8 cellular contexts compared by ENCODE assay signal in genomic region chr7:5423272-5423843, GRCh38. TPM values are rescaled to one million over a fixed set of nuclear protein-coding genes. Genes with fewer than 3 reads are reported as not detected.
DNase-seq lines count a peak whose midpoint lies in the region; ATAC-seq and TF ChIP-seq lines count a peak whose summit lies in the region.

A gene with protein sequence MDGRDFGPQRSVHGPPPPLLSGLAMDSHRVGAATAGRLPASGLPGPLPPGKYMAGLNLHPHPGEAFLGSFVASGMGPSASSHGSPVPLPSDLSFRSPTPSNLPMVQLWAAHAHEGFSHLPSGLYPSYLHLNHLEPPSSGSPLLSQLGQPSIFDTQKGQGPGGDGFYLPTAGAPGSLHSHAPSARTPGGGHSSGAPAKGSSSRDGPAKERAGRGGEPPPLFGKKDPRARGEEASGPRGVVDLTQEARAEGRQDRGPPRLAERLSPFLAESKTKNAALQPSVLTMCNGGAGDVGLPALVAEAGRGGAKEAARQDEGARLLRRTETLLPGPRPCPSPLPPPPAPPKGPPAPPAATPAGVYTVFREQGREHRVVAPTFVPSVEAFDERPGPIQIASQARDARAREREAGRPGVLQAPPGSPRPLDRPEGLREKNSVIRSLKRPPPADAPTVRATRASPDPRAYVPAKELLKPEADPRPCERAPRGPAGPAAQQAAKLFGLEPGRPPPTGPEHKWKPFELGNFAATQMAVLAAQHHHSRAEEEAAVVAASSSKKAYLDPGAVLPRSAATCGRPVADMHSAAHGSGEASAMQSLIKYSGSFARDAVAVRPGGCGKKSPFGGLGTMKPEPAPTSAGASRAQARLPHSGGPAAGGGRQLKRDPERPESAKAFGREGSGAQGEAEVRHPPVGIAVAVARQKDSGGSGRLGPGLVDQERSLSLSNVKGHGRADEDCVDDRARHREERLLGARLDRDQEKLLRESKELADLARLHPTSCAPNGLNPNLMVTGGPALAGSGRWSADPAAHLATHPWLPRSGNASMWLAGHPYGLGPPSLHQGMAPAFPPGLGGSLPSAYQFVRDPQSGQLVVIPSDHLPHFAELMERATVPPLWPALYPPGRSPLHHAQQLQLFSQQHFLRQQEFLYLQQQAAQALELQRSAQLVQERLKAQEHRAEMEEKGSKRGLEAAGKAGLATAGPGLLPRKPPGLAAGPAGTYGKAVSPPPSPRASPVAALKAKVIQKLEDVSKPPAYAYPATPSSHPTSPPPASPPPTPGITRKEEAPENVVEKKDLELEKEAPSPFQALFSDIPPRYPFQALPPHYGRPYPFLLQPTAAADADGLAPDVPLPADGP (N-terminal part only) (minus strand): TSS chr7:5423834. CDS start chr7:5421246, 2,588 bp downstream.

- DNase-seq in GM12865 (ENCODE audit: low read depth) = no peak
- no peak for DNase-seq in PC-9
- DNase-seq in cerebellum (ENCODE audit: low spot score) = no peak
- DNase-seq in right lobe of liver = peak; percentile 55 to 67 (median 62)
- no peak for DNase-seq in AML-193 (lab: John Stamatoyannopoulos, UW)
- DNase-seq in stimulated activated naive CD4-positive, alpha-beta T cell treated with Interleukin-2 at 50 U/mL for 16 hours (lab: John Stamatoyannopoulos, UW) = no peak
- DNase-seq in activated effector memory CD4-positive, alpha-beta T cell treated with Interleukin-2 at 50 U/mL for 16 hours = no peak

- intact Hi-C loops in PC-9 (cut with micrococcal nuclease; ENCODE audit: unreplicated experiment) = no loop called here
- intact Hi-C loops in right lobe of liver (cut with DNase I) = no loop called here

- TF ChIP-seq POLR2A in right lobe of liver (IDR thresholded peaks at IDR 0.05) = peak; percentile 34

- whole genome bisulfite sequencing in right lobe of liver (ENCODE audit: insufficient coverage, low coverage, low lambda C conversion rate, missing lambda C conversion rate) = 1% methylated on average over 26 of the region's 61 CpGs

- H3K4me3 ChIP-seq in GM12865 (ENCODE audit: low read depth, low read length) (peak within 1 kb of the TSS; percentile 38), PC-9 (peak within 1 kb of the TSS; percentile 96), right lobe of liver (peak within 1 kb of the TSS; percentile 83 to 92 (median 91)), subcutaneous abdominal adipose tissue (ENCODE audit: low read depth in 1 of 5, low read length in 5 of 5) (peak within 1 kb of the TSS; percentile 92 to 97 (median 94))

- no peaks in the 10 kb centered on the region for H3K9me2 ChIP-seq in PC-9 (ENCODE audit: insufficient read depth)

- peak within 1 kb of the TSS; percentile 90 for H2AFZ ChIP-seq in PC-9

- ATAC-seq in right lobe of liver = no peak

- H3K9me3 ChIP-seq in PC-9 (ENCODE audit: insufficient read depth, low read depth) (no peaks in the 10 kb centered on the region), right lobe of liver (no peaks in the 10 kb centered on the region), subcutaneous abdominal adipose tissue (ENCODE audit: control insufficient read depth in 5 of 5, low read length in 5 of 5) (no peaks in the 10 kb centered on the region)

- H3F3A ChIP-seq in PC-9 (ENCODE audit: insufficient read depth, low read depth) = peaks cover 46% of the 10 kb centered on the region

- peak within 1 kb of the TSS; percentile 97 for H3K4me2 ChIP-seq in PC-9

- no peaks in the 10 kb centered on the region; the same call in 1 of the 2 replicates for H4K20me1 ChIP-seq in PC-9 (ENCODE audit: insufficient read depth)

- H3K36me3 ChIP-seq in PC-9 (ENCODE audit: low read depth) (no peaks in the 10 kb centered on the region), right lobe of liver (no peaks in the 10 kb centered on the region), subcutaneous abdominal adipose tissue (ENCODE audit: control insufficient read depth in 5 of 5, insufficient read depth in 5 of 5, low read length in 5 of 5) (no peaks in the 10 kb centered on the region)

- BruUV-seq in PC-9 (replicated peaks; lab: Mats Ljungman, UMichigan) = no TSS peak

- POLR2A ChIA-PET in PC-9 (lab: Charles Lee; ENCODE audit: unreplicated experiment) = interaction anchor here (0.5 to 0.9 kb wide), 3 partner anchors 26 to 859 kb away, joined by 4 to 14 read pairs (median 7); no protein-coding TSS in a partner anchor

- CTCF ChIA-PET in PC-9 (lab: Charles Lee) = no interaction called here

- peaks cover 93% of the 10 kb centered on the region for H3K79me2 ChIP-seq in PC-9 (ENCODE audit: low read depth)

- no peak for TF ChIP-seq CTCF in GM12865 (IDR thresholded peaks at IDR 0.05; ENCODE audit: insufficient read depth, low read depth, low read length, missing control alignments)
- no peak for TF ChIP-seq CTCF in PC-9 (conservative IDR thresholded peaks at IDR 0.05)
- TF ChIP-seq CTCF in right lobe of liver (IDR thresholded peaks at IDR 0.05) = no peak

- H3K27ac ChIP-seq in PC-9 (peak within 1 kb of the TSS; percentile 94), right lobe of liver (peak within 1 kb of the TSS; percentile 98 to 99 (median 99)), subcutaneous abdominal adipose tissue (ENCODE audit: low read depth, low read length) (peak within 1 kb of the TSS; percentile 93)

- H3K9ac ChIP-seq in subcutaneous abdominal adipose tissue (ENCODE audit: low read length in 5 of 5) = peak within 1 kb of the TSS; percentile 81 to 88 (median 87)

- H3K4me1 ChIP-seq in PC-9 (replicated peaks; ENCODE audit: insufficient read depth) (peaks cover 10% of the 10 kb centered on the region), right lobe of liver (peaks cover 0 to 13% (median 7%) of the 10 kb centered on the region in 4 donors), subcutaneous abdominal adipose tissue (ENCODE audit: control insufficient read depth in 5 of 5, insufficient read depth in 5 of 5, low read length in 5 of 5) (peaks cover 4 to 64% (median 41%) of the 10 kb centered on the region in 5 donors)

- H3K27me3 ChIP-seq in PC-9 (ENCODE audit: insufficient read depth, low read depth) (no peaks in the 10 kb centered on the region), right lobe of liver (no peaks in the 10 kb centered on the region), subcutaneous abdominal adipose tissue (ENCODE audit: control insufficient read depth in 5 of 5, insufficient read depth in 4 of 5, low read length in 5 of 5) (no peaks in the 10 kb centered on the region)

RNA-seq across cellular contexts. Expression of the gene that starts here (rescaled TPM):
- total RNA-seq in PC-9 (2021) = 128 and 159 TPM in 2 replicates
- total RNA-seq in cerebellum = 64.9 TPM
- 10 to 100 TPM; 27.0 to 36.9 (median 30.5) TPM for total RNA-seq in right lobe of liver

Comparison
In these comparisons a context has a peak if more than half of its experiments do, and no peak if none do; other contexts are left out.
1. DNase-seq: peak in right lobe of liver (3 of 3); none in GM12865 (single experiment), PC-9 (0 of 2), cerebellum (single experiment), AML-193 (0 of 2), stimulated activated naive CD4-positive, alpha-beta T cell treated with Interleukin-2 at 50 U/mL for 16 hours (single experiment) and activated effector memory CD4-positive, alpha-beta T cell treated with Interleukin-2 at 50 U/mL for 16 hours (single experiment).
2. H3K4me3 ChIP-seq: peak in every context shown above with its lines; median percentile 96 in PC-9; 94 in subcutaneous abdominal adipose tissue; 91 in right lobe of liver; 38 in GM12865.
3. Peak in every context shown above with its lines, with median percentiles within 50 percentile points of each other: H3K27ac ChIP-seq.